Comparison of ENCODE assay signal across 11 cellular contexts in the genomic region with DNA sequence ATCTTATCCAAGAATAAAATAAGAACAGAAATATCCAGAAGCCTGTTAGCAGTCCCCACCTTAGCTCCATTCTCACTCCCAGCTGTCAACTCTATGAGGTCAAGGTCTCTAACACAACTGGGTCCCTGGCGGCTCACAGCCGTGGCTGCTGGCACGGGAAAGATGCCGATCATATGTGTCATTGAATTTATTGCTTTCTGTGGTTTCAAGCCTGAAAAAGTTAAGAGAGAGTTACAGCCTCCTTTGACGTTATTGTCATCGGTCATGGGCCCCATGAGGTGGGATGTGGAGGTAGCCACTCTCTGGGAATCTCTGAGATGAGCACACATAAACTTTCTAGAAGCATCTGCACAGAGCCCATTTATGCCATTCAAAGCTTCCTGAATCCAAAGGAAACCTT. TPM values are rescaled to one million over a fixed set of nuclear protein-coding genes. Genes with fewer than 3 reads are reported as not detected.
DNase-seq lines count a peak whose midpoint lies in the region; FAIRE-seq and TF ChIP-seq lines count a peak whose summit lies in the region.
"Had no signal": no experiment of that assay in that cellular context is flagged by ENCODE, and none has a peak within 500 bp of the region (broad histone marks: within the 10 kb centered on the region; RNA-seq: fewer than 3 reads in every experiment).

No MANE protein-coding gene starts in this region.

- no peaks in the 10 kb centered on the region for H3K9me3 ChIP-seq in hepatocyte (ENCODE audit: low read depth)
- peaks cover 0 to 7% (median 0%) of the 10 kb centered on the region in 4 donors for H3K9me3 ChIP-seq in esophagus muscularis mucosa
- H3K9me3 ChIP-seq: pancreas, suprapubic skin had no signal

- TF ChIP-seq CTCF in hepatocyte (IDR thresholded peaks at IDR 0.05; ENCODE audit: poor library complexity) (no peak), esophagus muscularis mucosa (IDR thresholded peaks at IDR 0.05) (no peak)

- H3K79me2 ChIP-seq in hepatocyte, result no peaks in the 10 kb centered on the region

- peaks cover 33% of the 10 kb centered on the region for H3K4me1 ChIP-seq in hepatocyte (ENCODE audit: insufficient read depth)
- no peaks in the 10 kb centered on the region for H3K4me1 ChIP-seq in esophagus muscularis mucosa
- H3K4me1 ChIP-seq: pancreas had no signal

- DNase-seq in DMS53 (lab: John Stamatoyannopoulos, UW) (peak; percentile 29), DMS53 treated with DMSO at 0.1 percent for 48 hours (lab: John Stamatoyannopoulos, UW; ENCODE audit: unreplicated experiment) (no peak), hepatocyte (ENCODE audit: low spot score) (peak; percentile 83), urothelium cell line (ENCODE audit: low spot score) (peak; percentile 86), esophagus muscularis mucosa (ENCODE audit: extremely low spot score) (no peak), NCI-H1092 treated with DMSO at 0.1 percent for 48 hours (lab: John Stamatoyannopoulos, UW) (no peak)
- no peak for DNase-seq in activated CD4-positive, alpha-beta T cell treated with anti-CD3 and anti-CD28 coated beads for 48 hours
- DNase-seq: pancreas had no signal

- H4K20me1 ChIP-seq in hepatocyte (ENCODE audit: insufficient read depth, poor library complexity, severe bottlenecking), result no peaks in the 10 kb centered on the region

- H3K4me3 ChIP-seq in hepatocyte, result no peak overlapping the region
- H3K4me3 ChIP-seq in esophagus muscularis mucosa, result no peak overlapping the region
- H3K4me3 ChIP-seq: pancreas, suprapubic skin had no signal

- no peak overlapping the region for H3K4me2 ChIP-seq in hepatocyte

- peak overlapping the region; percentile 81 for H3K27ac ChIP-seq in hepatocyte
- H3K27ac ChIP-seq in esophagus muscularis mucosa (replicated peaks in 1 of 4), result no peak overlapping the region
- H3K27ac ChIP-seq: pancreas, suprapubic skin had no signal

- H3K27me3 ChIP-seq in hepatocyte, result no peaks in the 10 kb centered on the region
- H3K27me3 ChIP-seq in esophagus muscularis mucosa, result no peaks in the 10 kb centered on the region
- H3K27me3 ChIP-seq: pancreas, suprapubic skin had no signal

- TF ChIP-seq POLR2A in esophagus muscularis mucosa (IDR thresholded peaks at IDR 0.05; ENCODE audit: low read depth), result no peak

- no peaks in the 10 kb centered on the region for H3K9me2 ChIP-seq in hepatocyte (replicated peaks; ENCODE audit: insufficient read depth)

- H3K36me3 ChIP-seq in hepatocyte (replicated peaks; ENCODE audit: insufficient read depth, low read depth) (no peaks in the 10 kb centered on the region), esophagus muscularis mucosa (no peaks in the 10 kb centered on the region)
- H3K36me3 ChIP-seq: pancreas, suprapubic skin had no signal

- H2AFZ ChIP-seq in hepatocyte, result no peak overlapping the region

- FAIRE-seq in TTC549 (lab: Jason Lieb, UNC) (peak; percentile 46), urothelium cell line (lab: Jason Lieb, UNC) (no peak)
- FAIRE-seq: A204.1, pancreas had no signal

- intact Hi-C loops in esophagus muscularis mucosa (cut with DNase I), result no loop called here

- TF ChIP-seq EP300 in esophagus muscularis mucosa (IDR thresholded peaks at IDR 0.05), result no peak

- WGBS in hepatocyte (ENCODE audit: low lambda C conversion rate, missing lambda C conversion rate), result 13% methylated on average over 6 of the region's 6 CpGs
- WGBS in esophagus muscularis mucosa, result 54% methylated on average over 6 of the region's 6 CpGs

RNA-seq across cellular contexts. Expression of gene CABLES1, which starts 28.7 kb away (rescaled TPM):
- total RNA-seq in hepatocyte (6.9 and 7.2 TPM in 2 replicates), esophagus muscularis mucosa (1 to 10 TPM; 3.8 to 8.3 (median 6.4) TPM)
- 10.8 TPM in 2 replicates for polyA plus RNA-seq in hepatocyte

Comparison
In these comparisons a context has a peak if more than half of its experiments do, and no peak if none do; other contexts are left out.
1. DNase-seq: peak in DMS53 (single experiment), hepatocyte (single experiment) and urothelium cell line (single experiment); none in DMS53 treated with DMSO at 0.1 percent for 48 hours (single experiment), esophagus muscularis mucosa (single experiment), NCI-H1092 treated with DMSO at 0.1 percent for 48 hours (single experiment) and activated CD4-positive, alpha-beta T cell treated with anti-CD3 and anti-CD28 coated beads for 48 hours (single experiment).